Comparison of ENCODE assay signal across 1 cellular context in genomic region chrX:78139160-78140123, GRCh38.
TF ChIP-seq lines count a peak whose summit lies in the region.

TSS of gene TAF9B (minus strand) at chrX:78139650. CDS start at chrX:78139611, 39 bp downstream.

TF ChIP-seq in HepG2, 621 proteins besides CTCF, POLR2A, EP300 and RAD21 (continued from another document and continues in another):
- TF ChIP-seq ZGPAT (CRISPR knock-in tag; IDR thresholded peaks at IDR 0.05) = peak; percentile 35; the same call in 1 of the 2 replicates
- no peak for TF ChIP-seq WIZ (CRISPR knock-in tag; IDR thresholded peaks at IDR 0.05)
- no peak for TF ChIP-seq ZNF572 (CRISPR knock-in tag; IDR thresholded peaks at IDR 0.05)
- TF ChIP-seq, protein P1, sequence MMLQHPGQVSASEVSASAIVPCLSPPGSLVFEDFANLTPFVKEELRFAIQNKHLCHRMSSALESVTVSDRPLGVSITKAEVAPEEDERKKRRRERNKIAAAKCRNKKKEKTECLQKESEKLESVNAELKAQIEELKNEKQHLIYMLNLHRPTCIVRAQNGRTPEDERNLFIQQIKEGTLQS (CRISPR knock-in tag; IDR thresholded peaks at IDR 0.05) = no peak
- peak; percentile 75; the same call in 1 of the 2 replicates for TF ChIP-seq GMEB1 (CRISPR knock-in tag; IDR thresholded peaks at IDR 0.05; ENCODE audit: borderline replicate concordance)
- no peak for TF ChIP-seq ZSCAN9 (CRISPR knock-in tag; IDR thresholded peaks at IDR 0.05; ENCODE audit: borderline replicate concordance)
- no peak for TF ChIP-seq ESRRA (CRISPR knock-in tag; IDR thresholded peaks at IDR 0.05; ENCODE audit: low read depth)
- no peak for TF ChIP-seq MED13 (CRISPR knock-in tag; IDR thresholded peaks at IDR 0.05)
- TF ChIP-seq KMT2A (CRISPR knock-in tag; IDR thresholded peaks at IDR 0.05) = peak; percentile 54; the same call in 1 of the 2 replicates
- TF ChIP-seq JUN (CRISPR knock-in tag; IDR thresholded peaks at IDR 0.05) = no peak
- no peak for TF ChIP-seq RFX1 (IDR thresholded peaks at IDR 0.05)
- no peak for TF ChIP-seq TRIM22 (IDR thresholded peaks at IDR 0.05)
- TF ChIP-seq CBFB (CRISPR knock-in tag; IDR thresholded peaks at IDR 0.05) = no peak
- TF ChIP-seq DNMT1 (CRISPR knock-in tag; IDR thresholded peaks at IDR 0.05) = no peak
- TF ChIP-seq ZNF720 (CRISPR knock-in tag; IDR thresholded peaks at IDR 0.05) = no peak
- TF ChIP-seq ZNF280B (CRISPR knock-in tag; IDR thresholded peaks at IDR 0.05; ENCODE audit: borderline replicate concordance) = no peak
- no peak for TF ChIP-seq ZNF557 (CRISPR knock-in tag; IDR thresholded peaks at IDR 0.05)
- TF ChIP-seq ZSCAN29 (CRISPR knock-in tag; conservative IDR thresholded peaks at IDR 0.05) = no peak
- no peak for TF ChIP-seq RORA (CRISPR knock-in tag; IDR thresholded peaks at IDR 0.05)
- no peak for TF ChIP-seq NKX3-1 (CRISPR knock-in tag; IDR thresholded peaks at IDR 0.05)
- TF ChIP-seq CHD4 (IDR thresholded peaks at IDR 0.05; ENCODE audit: borderline replicate concordance, low read length) = no peak
- TF ChIP-seq, protein P2, sequence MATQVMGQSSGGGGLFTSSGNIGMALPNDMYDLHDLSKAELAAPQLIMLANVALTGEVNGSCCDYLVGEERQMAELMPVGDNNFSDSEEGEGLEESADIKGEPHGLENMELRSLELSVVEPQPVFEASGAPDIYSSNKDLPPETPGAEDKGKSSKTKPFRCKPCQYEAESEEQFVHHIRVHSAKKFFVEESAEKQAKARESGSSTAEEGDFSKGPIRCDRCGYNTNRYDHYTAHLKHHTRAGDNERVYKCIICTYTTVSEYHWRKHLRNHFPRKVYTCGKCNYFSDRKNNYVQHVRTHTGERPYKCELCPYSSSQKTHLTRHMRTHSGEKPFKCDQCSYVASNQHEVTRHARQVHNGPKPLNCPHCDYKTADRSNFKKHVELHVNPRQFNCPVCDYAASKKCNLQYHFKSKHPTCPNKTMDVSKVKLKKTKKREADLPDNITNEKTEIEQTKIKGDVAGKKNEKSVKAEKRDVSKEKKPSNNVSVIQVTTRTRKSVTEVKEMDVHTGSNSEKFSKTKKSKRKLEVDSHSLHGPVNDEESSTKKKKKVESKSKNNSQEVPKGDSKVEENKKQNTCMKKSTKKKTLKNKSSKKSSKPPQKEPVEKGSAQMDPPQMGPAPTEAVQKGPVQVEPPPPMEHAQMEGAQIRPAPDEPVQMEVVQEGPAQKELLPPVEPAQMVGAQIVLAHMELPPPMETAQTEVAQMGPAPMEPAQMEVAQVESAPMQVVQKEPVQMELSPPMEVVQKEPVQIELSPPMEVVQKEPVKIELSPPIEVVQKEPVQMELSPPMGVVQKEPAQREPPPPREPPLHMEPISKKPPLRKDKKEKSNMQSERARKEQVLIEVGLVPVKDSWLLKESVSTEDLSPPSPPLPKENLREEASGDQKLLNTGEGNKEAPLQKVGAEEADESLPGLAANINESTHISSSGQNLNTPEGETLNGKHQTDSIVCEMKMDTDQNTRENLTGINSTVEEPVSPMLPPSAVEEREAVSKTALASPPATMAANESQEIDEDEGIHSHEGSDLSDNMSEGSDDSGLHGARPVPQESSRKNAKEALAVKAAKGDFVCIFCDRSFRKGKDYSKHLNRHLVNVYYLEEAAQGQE (IDR thresholded peaks at IDR 0.05; ENCODE audit: borderline replicate concordance in 1 of 2, low read depth in 1 of 2, low read length in 2 of 2) = no peak
- TF ChIP-seq ATF2 (CRISPR knock-in tag; IDR thresholded peaks at IDR 0.05) = no peak
- TF ChIP-seq, protein P3, sequence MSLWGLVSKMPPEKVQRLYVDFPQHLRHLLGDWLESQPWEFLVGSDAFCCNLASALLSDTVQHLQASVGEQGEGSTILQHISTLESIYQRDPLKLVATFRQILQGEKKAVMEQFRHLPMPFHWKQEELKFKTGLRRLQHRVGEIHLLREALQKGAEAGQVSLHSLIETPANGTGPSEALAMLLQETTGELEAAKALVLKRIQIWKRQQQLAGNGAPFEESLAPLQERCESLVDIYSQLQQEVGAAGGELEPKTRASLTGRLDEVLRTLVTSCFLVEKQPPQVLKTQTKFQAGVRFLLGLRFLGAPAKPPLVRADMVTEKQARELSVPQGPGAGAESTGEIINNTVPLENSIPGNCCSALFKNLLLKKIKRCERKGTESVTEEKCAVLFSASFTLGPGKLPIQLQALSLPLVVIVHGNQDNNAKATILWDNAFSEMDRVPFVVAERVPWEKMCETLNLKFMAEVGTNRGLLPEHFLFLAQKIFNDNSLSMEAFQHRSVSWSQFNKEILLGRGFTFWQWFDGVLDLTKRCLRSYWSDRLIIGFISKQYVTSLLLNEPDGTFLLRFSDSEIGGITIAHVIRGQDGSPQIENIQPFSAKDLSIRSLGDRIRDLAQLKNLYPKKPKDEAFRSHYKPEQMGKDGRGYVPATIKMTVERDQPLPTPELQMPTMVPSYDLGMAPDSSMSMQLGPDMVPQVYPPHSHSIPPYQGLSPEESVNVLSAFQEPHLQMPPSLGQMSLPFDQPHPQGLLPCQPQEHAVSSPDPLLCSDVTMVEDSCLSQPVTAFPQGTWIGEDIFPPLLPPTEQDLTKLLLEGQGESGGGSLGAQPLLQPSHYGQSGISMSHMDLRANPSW (CRISPR knock-in tag; IDR thresholded peaks at IDR 0.05; ENCODE audit: borderline replicate concordance) = no peak
- no peak for TF ChIP-seq ZSCAN21 (CRISPR knock-in tag; IDR thresholded peaks at IDR 0.05; ENCODE audit: borderline replicate concordance)
- no peak for TF ChIP-seq PCBP2 (optimal IDR thresholded peaks at IDR 0.05; ENCODE audit: low read depth, low read length, poor library complexity, severe bottlenecking)
- no peak for TF ChIP-seq GTF2F1 (IDR thresholded peaks at IDR 0.05; ENCODE audit: low read length)
- TF ChIP-seq HMG20A (CRISPR knock-in tag; IDR thresholded peaks at IDR 0.05; ENCODE audit: borderline replicate concordance) = no peak
- TF ChIP-seq SPEN (CRISPR knock-in tag; IDR thresholded peaks at IDR 0.05; ENCODE audit: low read depth) = no peak
- no peak for TF ChIP-seq ZNF460 (CRISPR knock-in tag; IDR thresholded peaks at IDR 0.05; ENCODE audit: borderline replicate concordance)
- TF ChIP-seq IRF1 (CRISPR knock-in tag; IDR thresholded peaks at IDR 0.05; ENCODE audit: low read depth) = no peak
- TF ChIP-seq, protein P4, sequence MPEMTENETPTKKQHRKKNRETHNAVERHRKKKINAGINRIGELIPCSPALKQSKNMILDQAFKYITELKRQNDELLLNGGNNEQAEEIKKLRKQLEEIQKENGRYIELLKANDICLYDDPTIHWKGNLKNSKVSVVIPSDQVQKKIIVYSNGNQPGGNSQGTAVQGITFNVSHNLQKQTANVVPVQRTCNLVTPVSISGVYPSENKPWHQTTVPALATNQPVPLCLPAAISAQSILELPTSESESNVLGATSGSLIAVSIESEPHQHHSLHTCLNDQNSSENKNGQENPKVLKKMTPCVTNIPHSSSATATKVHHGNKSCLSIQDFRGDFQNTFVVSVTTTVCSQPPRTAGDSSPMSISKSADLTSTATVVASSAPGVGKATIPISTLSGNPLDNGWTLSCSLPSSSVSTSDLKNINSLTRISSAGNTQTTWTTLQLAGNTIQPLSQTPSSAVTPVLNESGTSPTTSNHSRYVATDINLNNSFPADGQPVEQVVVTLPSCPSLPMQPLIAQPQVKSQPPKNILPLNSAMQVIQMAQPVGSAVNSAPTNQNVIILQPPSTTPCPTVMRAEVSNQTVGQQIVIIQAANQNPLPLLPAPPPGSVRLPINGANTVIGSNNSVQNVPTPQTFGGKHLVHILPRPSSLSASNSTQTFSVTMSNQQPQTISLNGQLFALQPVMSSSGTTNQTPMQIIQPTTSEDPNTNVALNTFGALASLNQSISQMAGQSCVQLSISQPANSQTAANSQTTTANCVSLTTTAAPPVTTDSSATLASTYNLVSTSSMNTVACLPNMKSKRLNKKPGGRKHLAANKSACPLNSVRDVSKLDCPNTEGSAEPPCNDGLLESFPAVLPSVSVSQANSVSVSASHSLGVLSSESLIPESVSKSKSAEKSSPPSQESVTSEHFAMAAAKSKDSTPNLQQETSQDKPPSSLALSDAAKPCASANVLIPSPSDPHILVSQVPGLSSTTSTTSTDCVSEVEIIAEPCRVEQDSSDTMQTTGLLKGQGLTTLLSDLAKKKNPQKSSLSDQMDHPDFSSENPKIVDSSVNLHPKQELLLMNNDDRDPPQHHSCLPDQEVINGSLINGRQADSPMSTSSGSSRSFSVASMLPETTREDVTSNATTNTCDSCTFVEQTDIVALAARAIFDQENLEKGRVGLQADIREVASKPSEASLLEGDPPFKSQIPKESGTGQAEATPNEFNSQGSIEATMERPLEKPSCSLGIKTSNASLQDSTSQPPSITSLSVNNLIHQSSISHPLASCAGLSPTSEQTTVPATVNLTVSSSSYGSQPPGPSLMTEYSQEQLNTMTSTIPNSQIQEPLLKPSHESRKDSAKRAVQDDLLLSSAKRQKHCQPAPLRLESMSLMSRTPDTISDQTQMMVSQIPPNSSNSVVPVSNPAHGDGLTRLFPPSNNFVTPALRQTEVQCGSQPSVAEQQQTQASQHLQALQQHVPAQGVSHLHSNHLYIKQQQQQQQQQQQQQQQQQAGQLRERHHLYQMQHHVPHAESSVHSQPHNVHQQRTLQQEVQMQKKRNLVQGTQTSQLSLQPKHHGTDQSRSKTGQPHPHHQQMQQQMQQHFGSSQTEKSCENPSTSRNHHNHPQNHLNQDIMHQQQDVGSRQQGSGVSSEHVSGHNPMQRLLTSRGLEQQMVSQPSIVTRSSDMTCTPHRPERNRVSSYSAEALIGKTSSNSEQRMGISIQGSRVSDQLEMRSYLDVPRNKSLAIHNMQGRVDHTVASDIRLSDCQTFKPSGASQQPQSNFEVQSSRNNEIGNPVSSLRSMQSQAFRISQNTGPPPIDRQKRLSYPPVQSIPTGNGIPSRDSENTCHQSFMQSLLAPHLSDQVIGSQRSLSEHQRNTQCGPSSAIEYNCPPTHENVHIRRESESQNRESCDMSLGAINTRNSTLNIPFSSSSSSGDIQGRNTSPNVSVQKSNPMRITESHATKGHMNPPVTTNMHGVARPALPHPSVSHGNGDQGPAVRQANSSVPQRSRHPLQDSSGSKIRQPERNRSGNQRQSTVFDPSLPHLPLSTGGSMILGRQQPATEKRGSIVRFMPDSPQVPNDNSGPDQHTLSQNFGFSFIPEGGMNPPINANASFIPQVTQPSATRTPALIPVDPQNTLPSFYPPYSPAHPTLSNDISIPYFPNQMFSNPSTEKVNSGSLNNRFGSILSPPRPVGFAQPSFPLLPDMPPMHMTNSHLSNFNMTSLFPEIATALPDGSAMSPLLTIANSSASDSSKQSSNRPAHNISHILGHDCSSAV (CRISPR knock-in tag; IDR thresholded peaks at IDR 0.05; ENCODE audit: borderline replicate concordance) = no peak
